In the genomic region with DNA sequence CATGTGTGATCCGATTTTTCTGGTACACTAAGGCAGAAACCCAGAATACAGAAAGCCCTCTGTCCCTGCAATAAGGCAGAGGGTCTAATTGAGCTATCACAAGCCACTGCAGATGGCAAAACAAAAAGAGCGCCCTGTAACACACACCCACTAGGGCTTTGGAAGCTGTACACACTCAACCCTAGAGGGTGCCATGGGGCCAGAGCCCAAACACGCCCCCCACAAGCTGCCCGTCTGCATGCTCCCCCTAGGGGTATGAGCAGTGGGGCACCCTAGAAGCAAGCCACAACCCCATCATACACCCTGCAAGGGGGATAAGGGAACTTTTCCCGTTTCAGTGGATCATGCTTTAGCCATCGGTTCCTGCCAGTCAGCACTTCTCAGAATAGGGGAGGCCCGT, we compare ENCODE assay signal across 23 cellular contexts.
DNase-seq lines count a peak whose midpoint lies in the region; ATAC-seq and TF ChIP-seq lines count a peak whose summit lies in the region.
"Had no signal": no experiment of that assay in that cellular context is flagged by ENCODE, and none has a peak within 500 bp of the region (broad histone marks: within the 10 kb centered on the region; RNA-seq: fewer than 3 reads in every experiment).

No MANE protein-coding gene starts in this region.

- no peak for TF ChIP-seq POLR2A in breast epithelium (IDR thresholded peaks at IDR 0.05)

- H3K4me1 Mint-ChIP-seq in MCF 10A (ENCODE audit: insufficient read depth, unreplicated experiment) (no peaks in the 10 kb centered on the region), osteocyte (ENCODE audit: unreplicated experiment) (peaks cover 21% of the 10 kb centered on the region)
- H3K4me1 Mint-ChIP-seq: naive thymus-derived CD8-positive, alpha-beta T cell had no signal

- POLR2A ChIA-PET in MCF 10A (lab: Yijun Ruan, JAX): no interaction called here

- no peak for TF ChIP-seq CTCF in MCF 10A (IDR thresholded peaks at IDR 0.05; ENCODE audit: unreplicated experiment)
- no peak for TF ChIP-seq CTCF in breast epithelium (IDR thresholded peaks at IDR 0.05)
- no peak for TF ChIP-seq CTCF in osteocyte (IDR thresholded peaks at IDR 0.05)

- WGBS in iPS DF 6.9 (ENCODE audit: insufficient coverage, insufficient read length): no CpG with 5 or more reads among the region's 7 CpGs

- H3K4me1 ChIP-seq in breast epithelium (no peaks in the 10 kb centered on the region), iPS DF 6.9 (ENCODE audit: control insufficient read depth, insufficient read depth, low read length) (no peaks in the 10 kb centered on the region)
- H3K4me1 ChIP-seq: Caco-2, sigmoid colon had no signal

- no peaks in the 10 kb centered on the region for H3K36me3 ChIP-seq in breast epithelium
- H3K36me3 ChIP-seq in H7 (replicated peaks; ENCODE audit: control insufficient read depth, insufficient read depth, low read length): no peaks in the 10 kb centered on the region
- H3K36me3 ChIP-seq in iPS DF 6.9 (ENCODE audit: control insufficient read depth, insufficient read depth, low read length): no peaks in the 10 kb centered on the region
- H3K36me3 ChIP-seq: sigmoid colon had no signal

- DNase-seq in MCF 10A (ENCODE audit: unreplicated experiment) (peak; percentile 9), breast epithelium (ENCODE audit: low spot score in 2 of 2) (no peak), H7 (peak; percentile 66), RKO (ENCODE audit: low spot score) (peak; percentile 6), iPS DF 6.9 (ENCODE audit: low read depth, low spot score) (peak; percentile 13), NCI-H774 (lab: John Stamatoyannopoulos, UW) (no peak), osteocyte (ENCODE audit: extremely low spot score, unreplicated experiment) (no peak)
- DNase-seq: activated CD4-positive, alpha-beta memory T cell treated with anti-CD3 and anti-CD28 coated beads for 36 hours; activated CD4-positive, CD25-positive, alpha-beta regulatory T cell; activated gamma-delta T cell treated with Interleukin-2 at 50 U/mL for 16 hours; activated T-cell treated with anti-CD3 and anti-CD28 coated beads for 4 hours; Caco-2; HFFc6; left colon; naive thymus-derived CD8-positive, alpha-beta T cell; NCI-H1105; NCI-H2029 treated with DMSO at 0.1 percent for 48 hours; NCI-H446; sigmoid colon; stimulated activated CD8-positive, alpha-beta memory T cell treated with anti-CD3 and anti-CD28 coated beads, Interleukin-4, amount 100 ng/mL, for 48 hours; substantia nigra; T1000 had no signal

- no peak overlapping the region for H3K4me3 ChIP-seq in breast epithelium
- H3K4me3 ChIP-seq in H7 (ENCODE audit: insufficient read depth, low read depth, low read length): no peak overlapping the region
- H3K4me3 ChIP-seq in iPS DF 6.9 (ENCODE audit: low read length): no peak overlapping the region
- H3K4me3 ChIP-seq: sigmoid colon had no signal

- no TSS peak for BruUV-seq in MCF 10A (replicated peaks; lab: Mats Ljungman, UMichigan)

- H3K36me3 Mint-ChIP-seq in MCF 10A (ENCODE audit: insufficient read depth, unreplicated experiment) (no peaks in the 10 kb centered on the region), osteocyte (ENCODE audit: unreplicated experiment) (no peaks in the 10 kb centered on the region)
- H3K36me3 Mint-ChIP-seq: activated CD4-positive, alpha-beta memory T cell treated with anti-CD3 and anti-CD28 coated beads for 36 hours; naive thymus-derived CD8-positive, alpha-beta T cell had no signal

- ATAC-seq in HG02938 (IDR thresholded peaks at IDR 0.05; ENCODE audit: unreplicated experiment): no peak
- ATAC-seq: left colon; naive thymus-derived CD8-positive, alpha-beta T cell had no signal

- H3K27ac ChIP-seq in breast epithelium: no peak overlapping the region
- no peak overlapping the region for H3K27ac ChIP-seq in iPS DF 6.9 (ENCODE audit: low read length)
- H3K27ac ChIP-seq: sigmoid colon had no signal

- peaks cover 4% of the 10 kb centered on the region for H3K27me3 Mint-ChIP-seq in MCF 10A (ENCODE audit: insufficient read depth, unreplicated experiment)
- H3K27me3 Mint-ChIP-seq in osteocyte (ENCODE audit: unreplicated experiment): no peaks in the 10 kb centered on the region
- H3K27me3 Mint-ChIP-seq: activated CD4-positive, alpha-beta memory T cell treated with anti-CD3 and anti-CD28 coated beads for 36 hours had no signal

- CTCF ChIA-PET in MCF 10A (lab: Yijun Ruan, JAX): interaction anchor here (0.7 to 4.0 kb wide), 4 partner anchors 16 to 286 kb away, joined by 3 to 24 read pairs (median 12); no protein-coding TSS in a partner anchor

- H3K9me3 ChIP-seq in breast epithelium (no peaks in the 10 kb centered on the region), iPS DF 6.9 (ENCODE audit: control insufficient read depth, insufficient read depth, low read length) (no peaks in the 10 kb centered on the region)
- H3K9me3 ChIP-seq: Caco-2, sigmoid colon had no signal

- no peaks in the 10 kb centered on the region for H3K27me3 ChIP-seq in breast epithelium
- no peaks in the 10 kb centered on the region for H3K27me3 ChIP-seq in H7 (ENCODE audit: control insufficient read depth, insufficient read depth, low read length)
- H3K27me3 ChIP-seq in iPS DF 6.9 (ENCODE audit: control insufficient read depth, insufficient read depth, low read length): no peaks in the 10 kb centered on the region
- H3K27me3 ChIP-seq: sigmoid colon had no signal

- H3K9me3 Mint-ChIP-seq in MCF 10A (ENCODE audit: unreplicated experiment) (no peaks in the 10 kb centered on the region), osteocyte (ENCODE audit: unreplicated experiment) (no peaks in the 10 kb centered on the region)
- H3K9me3 Mint-ChIP-seq: activated CD4-positive, alpha-beta memory T cell treated with anti-CD3 and anti-CD28 coated beads for 36 hours; naive thymus-derived CD8-positive, alpha-beta T cell had no signal

- H3K27ac Mint-ChIP-seq in MCF 10A (ENCODE audit: low read depth, unreplicated experiment): no peak overlapping the region
- no peak overlapping the region for H3K27ac Mint-ChIP-seq in osteocyte (ENCODE audit: unreplicated experiment)
- H3K27ac Mint-ChIP-seq: activated CD4-positive, alpha-beta memory T cell treated with anti-CD3 and anti-CD28 coated beads for 36 hours; HFFc6; naive thymus-derived CD8-positive, alpha-beta T cell had no signal

- intact Hi-C loops in MCF 10A (cut with micrococcal nuclease) (no loop called here), breast epithelium (cut with DNase I; ENCODE audit: low total_unique reads) (loop anchor here (5.0 kb wide), 1 partner anchor 127 kb away; no protein-coding TSS in a partner anchor)

- H3K4me3 Mint-ChIP-seq in MCF 10A (ENCODE audit: unreplicated experiment) (no peak overlapping the region), osteocyte (ENCODE audit: unreplicated experiment) (no peak overlapping the region)
- H3K4me3 Mint-ChIP-seq: activated CD4-positive, alpha-beta memory T cell treated with anti-CD3 and anti-CD28 coated beads for 36 hours; HFFc6; naive thymus-derived CD8-positive, alpha-beta T cell had no signal

Comparison
In these comparisons a context has a peak if more than half of its experiments do, and no peak if none do; other contexts are left out.
1. DNase-seq: peak in MCF 10A (single experiment), H7 (single experiment), RKO (single experiment) and iPS DF 6.9 (single experiment); none in breast epithelium (0 of 2), NCI-H774 (single experiment) and osteocyte (single experiment).